In the genomic region with DNA sequence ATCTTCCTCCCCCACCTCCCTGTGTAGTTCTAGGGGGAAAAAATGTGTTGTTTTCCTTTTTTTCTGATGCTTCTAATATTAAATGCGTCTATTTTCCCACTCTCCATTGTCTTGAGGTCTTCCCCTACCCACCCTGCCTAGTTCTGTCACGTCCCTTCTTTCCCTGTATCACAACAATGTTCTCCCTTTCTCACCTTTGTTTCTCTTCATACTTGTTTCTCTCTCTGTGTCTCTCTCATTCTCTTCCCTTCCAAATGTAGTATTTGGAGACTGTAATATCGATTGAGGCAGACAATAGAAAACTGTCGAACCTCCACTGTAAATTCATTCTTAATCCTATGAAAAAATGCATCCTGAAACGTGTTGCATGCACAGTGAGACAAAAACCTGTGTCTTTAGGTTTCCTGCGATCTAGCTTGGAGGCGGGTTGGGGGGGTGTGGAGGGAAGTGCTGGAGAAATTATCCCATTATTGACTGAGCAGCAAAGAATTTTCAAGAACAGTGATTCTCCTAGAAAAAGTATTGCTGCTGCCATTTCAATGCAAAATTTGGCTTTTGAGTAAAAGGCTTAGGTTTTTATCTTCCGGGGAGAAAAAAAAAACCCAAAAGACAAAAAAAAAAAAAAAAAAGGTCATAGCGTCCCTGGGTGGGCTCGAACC, we compare ENCODE assay signal across 8 cellular contexts. TPM values are rescaled to one million over a fixed set of nuclear protein-coding genes. Genes with fewer than 3 reads are reported as not detected.
A peak's percentile ranks its signal among the peaks of the same experiment; 100 is the strongest.
DNase-seq lines count a peak whose midpoint lies in the region; ATAC-seq and TF ChIP-seq lines count a peak whose summit lies in the region.

No MANE protein-coding gene starts in this region.

- DNase-seq in DMS53 treated with DMSO at 0.1 percent for 48 hours (lab: John Stamatoyannopoulos, UW; ENCODE audit: unreplicated experiment) (peak; percentile 47), kidney epithelial cell (ENCODE audit: low read depth) (no peak), uterus (no peak), germinal center (ENCODE audit: low spot score) (no peak), NCI-H226 (no peak)

- peaks cover 28% of the 10 kb centered on the region for H3K79me2 ChIP-seq in KMS-11 (ENCODE audit: insufficient read depth, low read depth)

- TF ChIP-seq CTCF in KMS-11 (conservative IDR thresholded peaks at IDR 0.05; ENCODE audit: low read depth, low read length) (no peak), kidney epithelial cell (IDR thresholded peaks at IDR 0.05; ENCODE audit: insufficient read depth, low read length, poor library complexity, severe bottlenecking) (no peak), uterus (IDR thresholded peaks at IDR 0.05) (no peak)

- H3K4me1 Mint-ChIP-seq in activated naive CD8-positive, alpha-beta T cell (ENCODE audit: low read depth), result peaks cover 52% of the 10 kb centered on the region

- H3K36me3 Mint-ChIP-seq in activated naive CD8-positive, alpha-beta T cell, result peaks cover 10% of the 10 kb centered on the region

- no peaks in the 10 kb centered on the region for H3K9me3 Mint-ChIP-seq in activated naive CD8-positive, alpha-beta T cell (ENCODE audit: low read depth)

- peak overlapping the region; percentile 100 for H3K27ac Mint-ChIP-seq in activated naive CD8-positive, alpha-beta T cell

- peak overlapping the region; percentile 99 for H3K4me3 Mint-ChIP-seq in activated naive CD8-positive, alpha-beta T cell

- no peak for ATAC-seq in activated CD4-positive, CD25-positive, alpha-beta regulatory T cell treated with anti-CD3 and anti-CD28 coated beads, Interleukin-2, amount 50 U/mL, for 24 hours

- H3K9ac ChIP-seq in KMS-11, result peak overlapping the region; percentile 87; the same call in 1 of the 2 replicates

- peaks cover 25% of the 10 kb centered on the region; the same call in 1 of the 2 replicates for H3K27me3 ChIP-seq in KMS-11 (ENCODE audit: insufficient read depth, low read depth)
- no peaks in the 10 kb centered on the region for H3K27me3 ChIP-seq in kidney epithelial cell (ENCODE audit: control insufficient read depth, insufficient read depth, low read length)
- no peaks in the 10 kb centered on the region for H3K27me3 ChIP-seq in uterus

- H3K4me1 ChIP-seq in KMS-11 (ENCODE audit: low read depth, poor library complexity, severe bottlenecking), result peaks cover 41% of the 10 kb centered on the region
- peaks cover 0 to 22% of the 10 kb centered on the region in 2 donors for H3K4me1 ChIP-seq in uterus

- intact Hi-C loops in uterus (cut with DNase I; ENCODE audit: low total_unique reads), result no loop called here

- no peak overlapping the region for H3K27ac ChIP-seq in KMS-11
- peak overlapping the region; percentile 33 to 81 for H3K27ac ChIP-seq in uterus

- H3K36me3 ChIP-seq in KMS-11 (ENCODE audit: insufficient read depth) (no peaks in the 10 kb centered on the region; the same call in 1 of the 2 replicates), kidney epithelial cell (ENCODE audit: control insufficient read depth, insufficient read depth, low read length) (peaks cover 1% of the 10 kb centered on the region), uterus (no peaks in the 10 kb centered on the region)

- peaks cover 4% of the 10 kb centered on the region for H3K27me3 Mint-ChIP-seq in activated naive CD8-positive, alpha-beta T cell

- peak overlapping the region; percentile 31 for H2AFZ ChIP-seq in KMS-11 (ENCODE audit: low read depth)

- H3K4me2 ChIP-seq in KMS-11, result peak overlapping the region; percentile 89

- no peaks in the 10 kb centered on the region for H3K9me3 ChIP-seq in uterus

- H3K4me3 ChIP-seq in KMS-11 (IDR thresholded peaks at IDR 0.05; ENCODE audit: insufficient read depth, low read depth, low read length) (no peak overlapping the region), kidney epithelial cell (ENCODE audit: low read depth, low read length) (peak overlapping the region; percentile 93), uterus (peak overlapping the region; percentile 70 to 76)

- TF ChIP-seq POLR2A in uterus (IDR thresholded peaks at IDR 0.05), result no peak

- H4K20me1 ChIP-seq in KMS-11 (ENCODE audit: insufficient read depth), result no peaks in the 10 kb centered on the region

RNA-seq across cellular contexts. Expression of a gene that starts 1.3 kb away (rescaled TPM):
- total RNA-seq in kidney epithelial cell (166 TPM in 2 replicates), uterus (100 to 1,000 TPM in 2 of 4 donors, 10 to 100 TPM in 2; 91.6 to 285 (median 101) TPM)

RNA-seq across cellular contexts. Expression of a gene that starts 3.1 kb away (rescaled TPM):
- total RNA-seq in kidney epithelial cell (20.8 and 25.1 TPM in 2 replicates), uterus (10 to 100 TPM in 2 of 4 donors, 1 to 10 TPM in 2; 5.5 to 81.8 (median 16.2) TPM)

RNA-seq across cellular contexts. Expression of a gene that starts 21.1 kb away (rescaled TPM):
- 3.4 and 4.1 TPM in 2 replicates for total RNA-seq in kidney epithelial cell
- 10 to 100 TPM in 1 of 4 donors, 1 to 10 TPM in 2, under 1 TPM in 1; 0.26 to 22.0 (median 2.9) TPM for total RNA-seq in uterus

RNA-seq across cellular contexts. Expression of a gene that starts 46.2 kb away (rescaled TPM):
- total RNA-seq in kidney epithelial cell (42.7 and 46.7 TPM in 2 replicates), uterus (100 to 1,000 TPM in 1 of 4 donors, 10 to 100 TPM in 3; 32.3 to 218 (median 60.3) TPM)

RNA-seq across cellular contexts. Expression of a gene that starts 48.1 kb away (rescaled TPM):
- total RNA-seq in kidney epithelial cell (34.8 and 53.3 TPM in 2 replicates), uterus (10 to 100 TPM; 23.2 to 89.5 (median 42.3) TPM)
